1 cellular context compared by ENCODE assay signal in the genomic region with DNA sequence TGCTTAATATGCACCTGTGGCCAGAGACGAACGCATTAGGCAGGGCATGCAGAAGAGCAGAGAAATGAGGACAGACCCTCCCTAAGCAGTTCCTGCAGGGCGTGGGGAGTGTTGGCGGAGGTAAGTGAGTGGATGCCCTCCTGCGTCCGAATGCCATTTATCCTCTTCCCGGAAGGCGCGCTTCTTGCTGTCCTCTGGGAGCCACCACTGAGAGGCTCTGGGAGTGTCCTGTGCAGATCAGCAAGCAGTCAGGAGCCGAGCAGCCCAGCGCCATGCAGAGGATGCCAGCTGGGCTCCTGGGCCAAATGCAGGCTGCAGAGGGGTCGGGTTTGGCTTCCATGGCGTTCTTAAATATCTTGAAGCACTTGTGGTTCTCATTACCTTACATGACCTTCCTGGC.
TF ChIP-seq lines count a peak whose summit lies in the region.

No MANE protein-coding gene starts in this region.

TF ChIP-seq in A549, 52 proteins besides CTCF, POLR2A, EP300 and RAD21 (continued from another document):
- TF ChIP-seq, protein P1, sequence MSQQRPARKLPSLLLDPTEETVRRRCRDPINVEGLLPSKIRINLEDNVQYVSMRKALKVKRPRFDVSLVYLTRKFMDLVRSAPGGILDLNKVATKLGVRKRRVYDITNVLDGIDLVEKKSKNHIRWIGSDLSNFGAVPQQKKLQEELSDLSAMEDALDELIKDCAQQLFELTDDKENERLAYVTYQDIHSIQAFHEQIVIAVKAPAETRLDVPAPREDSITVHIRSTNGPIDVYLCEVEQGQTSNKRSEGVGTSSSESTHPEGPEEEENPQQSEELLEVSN (IDR thresholded peaks at IDR 0.05; ENCODE audit: borderline replicate concordance, low read depth) = no peak
- no peak for TF ChIP-seq CBX8 (IDR thresholded peaks at IDR 0.05)
- TF ChIP-seq EHMT2 (IDR thresholded peaks at IDR 0.05; ENCODE audit: low read depth) = no peak
- TF ChIP-seq JUNB (IDR thresholded peaks at IDR 0.05) = no peak
TF ChIP-seq in A549: peak in this region for 0.
